Comparison of ENCODE assay signal across 8 cellular contexts in the genomic region with DNA sequence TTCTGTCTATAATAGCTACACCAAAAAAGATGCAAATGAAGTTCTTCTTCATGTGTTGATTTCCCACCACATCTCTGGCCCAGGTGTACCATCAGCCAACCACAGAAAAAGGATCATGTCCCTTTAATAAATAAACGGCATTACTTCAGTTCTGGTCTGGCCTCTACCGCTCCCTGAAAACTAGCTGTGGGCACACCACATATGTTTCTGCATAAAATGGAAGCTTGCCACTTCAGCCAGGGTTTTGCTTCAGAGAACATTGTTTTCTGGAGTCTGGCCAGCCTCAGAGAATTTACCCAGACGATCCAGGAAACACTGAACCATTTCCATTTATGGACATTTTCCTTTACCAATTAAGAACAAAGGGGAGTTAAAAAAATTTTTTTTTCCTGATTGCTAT. TPM values are rescaled to one million over a fixed set of nuclear protein-coding genes. Genes with fewer than 3 reads are reported as not detected.
DNase-seq lines count a peak whose midpoint lies in the region; ATAC-seq and TF ChIP-seq lines count a peak whose summit lies in the region.

No MANE protein-coding gene starts in this region.

- H3K4me1 ChIP-seq in osteoblast (ENCODE audit: insufficient read depth, low read length), result peaks cover 15% of the 10 kb centered on the region

- H2AFZ ChIP-seq in osteoblast (ENCODE audit: low read length), result peak overlapping the region; percentile 80

- DNase-seq in DMS79 treated with DMSO at 0.1 percent for 48 hours (lab: John Stamatoyannopoulos, UW) (peak; percentile 79), NCI-H2029 (lab: John Stamatoyannopoulos, UW) (peak; percentile 85), dermis microvascular lymphatic vessel endothelial cell (ENCODE audit: low read depth in 2 of 2) (peak; percentile 90 to 92), osteoblast (ENCODE audit: insufficient read length, low spot score, missing footprints) (peak; percentile 92), islet precursor cell (no peak)
- DNase-seq in central memory CD4-positive, alpha-beta T cell, result no peak

- peak overlapping the region; percentile 73 for H3K4me2 ChIP-seq in osteoblast (ENCODE audit: insufficient read depth, low read length)

- no peaks in the 10 kb centered on the region for H3K27me3 ChIP-seq in osteoblast (ENCODE audit: insufficient read depth, low read length)

- H3K4me3 ChIP-seq in osteoblast (ENCODE audit: insufficient read depth, low read length), result peak overlapping the region; percentile 26

- H3K27ac ChIP-seq in osteoblast (ENCODE audit: low read depth, low read length), result peak overlapping the region; percentile 95

- ATAC-seq in HG03139 (IDR thresholded peaks at IDR 0.05; ENCODE audit: unreplicated experiment) (no peak), HG03460 (IDR thresholded peaks at IDR 0.05; ENCODE audit: unreplicated experiment) (no peak)

- no peak for TF ChIP-seq CTCF in osteoblast (IDR thresholded peaks at IDR 0.05; ENCODE audit: extremely low read depth, low read depth, low read length)

- no peaks in the 10 kb centered on the region for H3K9me3 ChIP-seq in osteoblast (ENCODE audit: low read depth, low read length)

- H4K20me1 ChIP-seq in osteoblast (ENCODE audit: insufficient read depth, low read length), result no peaks in the 10 kb centered on the region

- H3K79me2 ChIP-seq in osteoblast (ENCODE audit: insufficient read depth, low read length), result no peaks in the 10 kb centered on the region

- no peaks in the 10 kb centered on the region for H3K36me3 ChIP-seq in osteoblast (ENCODE audit: insufficient read depth, low read length)

RNA-seq across cellular contexts. Expression of a gene that starts 5.9 kb away (rescaled TPM):
- 12.6 and 39.9 TPM in 2 replicates for total RNA-seq in dermis microvascular lymphatic vessel endothelial cell
- 3.3 and 3.5 TPM in 2 replicates for total RNA-seq in osteoblast

Comparison
In these comparisons a context has a peak if more than half of its experiments do, and no peak if none do; other contexts are left out.
1. DNase-seq: peak in DMS79 treated with DMSO at 0.1 percent for 48 hours (single experiment), NCI-H2029 (single experiment), dermis microvascular lymphatic vessel endothelial cell (2 of 2) and osteoblast (single experiment); none in central memory CD4-positive, alpha-beta T cell (single experiment) and islet precursor cell (single experiment).